In the genomic region with DNA sequence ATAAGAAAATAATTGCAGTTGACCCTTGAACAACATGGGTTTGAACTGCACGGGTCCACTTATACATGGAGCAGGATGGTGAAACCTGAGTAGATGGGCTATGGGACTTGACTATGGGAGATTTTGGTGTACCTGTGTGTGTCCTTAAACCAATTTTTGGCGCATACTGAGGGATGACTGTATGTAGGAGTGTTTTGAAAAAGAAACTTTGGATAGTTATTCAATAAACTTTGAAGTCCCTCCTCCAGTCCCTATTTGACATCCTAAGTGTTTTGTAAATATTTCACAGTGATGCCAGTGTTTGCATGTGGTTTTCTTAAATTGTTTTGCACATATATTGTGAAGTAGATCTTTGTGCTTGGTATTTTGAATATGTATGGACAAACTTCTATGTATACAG, we compare ENCODE assay signal across 24 cellular contexts. TPM values are rescaled to one million over a fixed set of nuclear protein-coding genes. Genes with fewer than 3 reads are reported as not detected.
DNase-seq lines count a peak whose midpoint lies in the region; ATAC-seq, FAIRE-seq and TF ChIP-seq lines count a peak whose summit lies in the region.
"Had no signal": no experiment of that assay in that cellular context is flagged by ENCODE, and none has a peak within 500 bp of the region (broad histone marks: within the 10 kb centered on the region; RNA-seq: fewer than 3 reads in every experiment).

No MANE protein-coding gene starts in this region.

- TF ChIP-seq POLR2A in A549 (IDR thresholded peaks at IDR 0.05; ENCODE audit: low read length): no peak

- no peaks in the 10 kb centered on the region for H3K9me3 ChIP-seq in A549
- no peaks in the 10 kb centered on the region for H3K9me3 ChIP-seq in HEK293 (ENCODE audit: control insufficient read depth, insufficient read depth, low read depth, low read length)
- H3K9me3 ChIP-seq in lower lobe of right lung: no peaks in the 10 kb centered on the region
- H3K9me3 ChIP-seq: left ventricle myocardium inferior, prostate gland had no signal

- no peak overlapping the region for H3K4me3 Mint-ChIP-seq in WTC11
- H3K4me3 Mint-ChIP-seq: activated CD4-positive, alpha-beta T cell treated with anti-CD3 and anti-CD28 coated beads for 36 hours; activated CD8-positive, alpha-beta T cell treated with anti-CD3 and anti-CD28 coated beads, Interleukin-2, amount 10 ng/mL, durations not matched to agents 7 days and 5 days; brain; stimulated activated naive CD8-positive, alpha-beta T cell treated with anti-CD3 and anti-CD28 coated beads, Interleukin-15, Interleukin-2, amounts not matched to agents 100 ng/mL and 50 ng/mL, for 24 hours had no signal

- H3K4me1 ChIP-seq in A549 (peaks cover 71% of the 10 kb centered on the region), HEK293 (ENCODE audit: control insufficient read depth, insufficient read depth, low read length) (peaks cover 38% of the 10 kb centered on the region), lower lobe of right lung (peaks cover 24% of the 10 kb centered on the region)
- H3K4me1 ChIP-seq: prostate gland had no signal

- peak overlapping the region; percentile 83 for H3K27ac Mint-ChIP-seq in WTC11
- H3K27ac Mint-ChIP-seq: activated CD4-positive, alpha-beta T cell treated with anti-CD3 and anti-CD28 coated beads for 36 hours; activated CD8-positive, alpha-beta T cell treated with anti-CD3 and anti-CD28 coated beads, Interleukin-2, amount 10 ng/mL, durations not matched to agents 7 days and 5 days; stimulated activated naive CD8-positive, alpha-beta T cell treated with anti-CD3 and anti-CD28 coated beads, Interleukin-15, Interleukin-2, amounts not matched to agents 100 ng/mL and 50 ng/mL, for 24 hours had no signal

- H3K27me3 ChIP-seq in lower lobe of right lung (ENCODE audit: low read depth): no peaks in the 10 kb centered on the region
- H3K27me3 ChIP-seq: BLaER1 treated with 17β-estradiol and CSF1 and Interleukin-3, amounts not matched to agents 10 nM and 100 nM had no signal

- peak overlapping the region; percentile 75 for H3K4me2 ChIP-seq in A549
- H3K4me2 ChIP-seq: BLaER1 treated with 17β-estradiol and CSF1 and Interleukin-3, amounts not matched to agents 10 nM and 100 nM had no signal

- CTCF ChIA-PET in A549 (lab: Yijun Ruan, JAX): no interaction called here
- CTCF ChIA-PET in HEK293 (lab: Yijun Ruan, JAX): no interaction called here
- CTCF ChIA-PET in WTC11 (lab: Charles Lee): no interaction called here

- peaks cover 10% of the 10 kb centered on the region for H3K36me3 Mint-ChIP-seq in WTC11

- TF ChIP-seq EP300 in A549 (IDR thresholded peaks at IDR 0.05): no peak

- H3K27ac ChIP-seq in A549: peak overlapping the region in 1 of 2 experiments; percentile 45; a peak in 1 of 6 replicates
- H3K27ac ChIP-seq in HEK293 (ENCODE audit: extremely low read depth, low read depth, low read length): no peak overlapping the region
- no peak overlapping the region for H3K27ac ChIP-seq in lower lobe of right lung
- H3K27ac ChIP-seq: BLaER1 treated with 17β-estradiol and CSF1 and Interleukin-3, amounts not matched to agents 10 nM and 100 nM; left ventricle myocardium inferior; prostate gland; skin epidermis had no signal

- TF ChIP-seq RAD21 in A549 (conservative IDR thresholded peaks at IDR 0.05 in 1 of 2, IDR thresholded peaks at IDR 0.05 in 1 of 2): no peak

- POLR2A ChIA-PET in A549 (lab: Yijun Ruan, JAX): no interaction called here
- POLR2A ChIA-PET in HEK293 (lab: Yijun Ruan, JAX): no interaction called here
- POLR2A ChIA-PET in WTC11 (lab: Charles Lee): no interaction called here

- WGBS in A549 (ENCODE audit: missing lambda C conversion rate): 26% methylated on average over 2 of the region's 2 CpGs

- H3K36me3 ChIP-seq in HEK293 (ENCODE audit: control insufficient read depth in 2 of 2, insufficient read depth in 1 of 2, low read length in 2 of 2): no peaks in the 10 kb centered on the region
- no peaks in the 10 kb centered on the region for H3K36me3 ChIP-seq in lower lobe of right lung
- H3K36me3 ChIP-seq: left ventricle myocardium inferior, prostate gland had no signal

- peak; percentile 28 for FAIRE-seq in A549 (lab: Jason Lieb, UNC)

- peaks cover 14% of the 10 kb centered on the region for H3K9me3 Mint-ChIP-seq in WTC11
- H3K9me3 Mint-ChIP-seq: stimulated activated naive CD8-positive, alpha-beta T cell treated with anti-CD3 and anti-CD28 coated beads, Interleukin-15, Interleukin-2, amounts not matched to agents 100 ng/mL and 50 ng/mL, for 24 hours had no signal

- TF ChIP-seq CTCF in A549 (IDR thresholded peaks at IDR 0.05) (no peak), HEK293 (tag by site-specific recombination; IDR thresholded peaks at IDR 0.05) (no peak), WTC11 (IDR thresholded peaks at IDR 0.05) (no peak), lower lobe of right lung (IDR thresholded peaks at IDR 0.05) (no peak)

- DNase-seq in A549 (ENCODE audit: low read depth in 1 of 2, low spot score in 1 of 2) (no peak), WTC11 (ENCODE audit: low spot score) (no peak), lower lobe of right lung (no peak), HUDEP-2 (lab: John Stamatoyannopoulos, UW; ENCODE audit: unreplicated experiment in 76 of 76) (no peak)
- DNase-seq: ACHN; activated CD4-positive, alpha-beta T cell treated with anti-CD3 and anti-CD28 coated beads for 36 hours; activated CD8-positive, alpha-beta T cell treated with anti-CD3 and anti-CD28 coated beads, Interleukin-2, amount 10 ng/mL, durations not matched to agents 7 days and 5 days; activated gamma-delta T cell treated with Interleukin-2 at 50 U/mL for 16 hours; COR-L47; DMS79 treated with DMSO at 0.1 percent for 48 hours; left ventricle myocardium inferior; midbrain; naive thymus-derived CD4-positive, alpha-beta T cell; NCI-H1105; NCI-H1930; nucleus accumbens had no signal

- H3K4me3 ChIP-seq in A549 (no peak overlapping the region), HEK293 (ENCODE audit: low read depth, low read length) (no peak overlapping the region), lower lobe of right lung (no peak overlapping the region)
- H3K4me3 ChIP-seq: BLaER1 treated with 17β-estradiol and CSF1 and Interleukin-3, amounts not matched to agents 10 nM and 100 nM; left ventricle myocardium inferior; prostate gland; skin epidermis had no signal

- ATAC-seq in A549 (peak in 1 of 2 experiments; percentile 32; a peak in 2 of 6 replicates), WTC11 (no peak), lower lobe of right lung (peak; percentile 55 to 84), GM21529 (IDR thresholded peaks at IDR 0.05; ENCODE audit: unreplicated experiment) (no peak)
- ATAC-seq in activated CD4-positive, CD25-positive, alpha-beta regulatory T cell treated with anti-CD3 and anti-CD28 coated beads, Interleukin-2, amount 50 U/mL, for 24 hours: no peak
- ATAC-seq: activated CD4-positive, alpha-beta T cell treated with anti-CD3 and anti-CD28 coated beads for 36 hours; activated CD8-positive, alpha-beta T cell treated with anti-CD3 and anti-CD28 coated beads, Interleukin-2, amount 10 ng/mL, durations not matched to agents 7 days and 5 days; naive thymus-derived CD4-positive, alpha-beta T cell had no signal

- intact Hi-C loops in lower lobe of right lung (cut with DNase I): no loop called here

- no peaks in the 10 kb centered on the region for H3K27me3 Mint-ChIP-seq in WTC11 (ENCODE audit: low read depth)
- H3K27me3 Mint-ChIP-seq: activated CD4-positive, alpha-beta T cell treated with anti-CD3 and anti-CD28 coated beads for 36 hours; brain; naive thymus-derived CD4-positive, alpha-beta T cell; stimulated activated naive CD8-positive, alpha-beta T cell treated with anti-CD3 and anti-CD28 coated beads, Interleukin-15, Interleukin-2, amounts not matched to agents 100 ng/mL and 50 ng/mL, for 24 hours had no signal

- H3K4me1 Mint-ChIP-seq in WTC11: peaks cover 58% of the 10 kb centered on the region

TF ChIP-seq in A549, 52 proteins besides CTCF, POLR2A, EP300 and RAD21:
- no peak for TF ChIP-seq CBX8 (IDR thresholded peaks at IDR 0.05)
- TF ChIP-seq HOXA7 (CRISPR knock-in tag; IDR thresholded peaks at IDR 0.05): no peak
- TF ChIP-seq NPAS2 (CRISPR knock-in tag; IDR thresholded peaks at IDR 0.05; ENCODE audit: borderline replicate concordance): no peak
- no peak for TF ChIP-seq KDM5A (IDR thresholded peaks at IDR 0.05)
TF ChIP-seq in A549: peak in this region for 0.

TF ChIP-seq in HEK293, 187 proteins besides CTCF, POLR2A, EP300 and RAD21:
- TF ChIP-seq ZNF23 (tag by site-specific recombination; IDR thresholded peaks at IDR 0.05; ENCODE audit: borderline replicate concordance): no peak
- TF ChIP-seq ZNF394 (tag by site-specific recombination; IDR thresholded peaks at IDR 0.05; ENCODE audit: borderline replicate concordance): no peak
- no peak for TF ChIP-seq ZNF174 (tag by site-specific recombination; IDR thresholded peaks at IDR 0.05)
- no peak for TF ChIP-seq ZNF2 (tag by site-specific recombination; IDR thresholded peaks at IDR 0.05)
- TF ChIP-seq ZNF548 (tag by site-specific recombination; IDR thresholded peaks at IDR 0.05): no peak
- no peak for TF ChIP-seq ZNF211 (tag by site-specific recombination; IDR thresholded peaks at IDR 0.05; ENCODE audit: low read depth)
- TF ChIP-seq ZNF133 (tag by site-specific recombination; IDR thresholded peaks at IDR 0.05): peak; percentile 88

TF ChIP-seq in WTC11, 78 proteins besides CTCF, POLR2A, EP300 and RAD21:
- TF ChIP-seq, protein P1, sequence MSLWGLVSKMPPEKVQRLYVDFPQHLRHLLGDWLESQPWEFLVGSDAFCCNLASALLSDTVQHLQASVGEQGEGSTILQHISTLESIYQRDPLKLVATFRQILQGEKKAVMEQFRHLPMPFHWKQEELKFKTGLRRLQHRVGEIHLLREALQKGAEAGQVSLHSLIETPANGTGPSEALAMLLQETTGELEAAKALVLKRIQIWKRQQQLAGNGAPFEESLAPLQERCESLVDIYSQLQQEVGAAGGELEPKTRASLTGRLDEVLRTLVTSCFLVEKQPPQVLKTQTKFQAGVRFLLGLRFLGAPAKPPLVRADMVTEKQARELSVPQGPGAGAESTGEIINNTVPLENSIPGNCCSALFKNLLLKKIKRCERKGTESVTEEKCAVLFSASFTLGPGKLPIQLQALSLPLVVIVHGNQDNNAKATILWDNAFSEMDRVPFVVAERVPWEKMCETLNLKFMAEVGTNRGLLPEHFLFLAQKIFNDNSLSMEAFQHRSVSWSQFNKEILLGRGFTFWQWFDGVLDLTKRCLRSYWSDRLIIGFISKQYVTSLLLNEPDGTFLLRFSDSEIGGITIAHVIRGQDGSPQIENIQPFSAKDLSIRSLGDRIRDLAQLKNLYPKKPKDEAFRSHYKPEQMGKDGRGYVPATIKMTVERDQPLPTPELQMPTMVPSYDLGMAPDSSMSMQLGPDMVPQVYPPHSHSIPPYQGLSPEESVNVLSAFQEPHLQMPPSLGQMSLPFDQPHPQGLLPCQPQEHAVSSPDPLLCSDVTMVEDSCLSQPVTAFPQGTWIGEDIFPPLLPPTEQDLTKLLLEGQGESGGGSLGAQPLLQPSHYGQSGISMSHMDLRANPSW (CRISPR knock-in tag; conservative IDR thresholded peaks at IDR 0.05; ENCODE audit: low read depth): no peak
TF ChIP-seq in WTC11: peak in this region for 0.

RNA-seq across cellular contexts. Expression of gene KTN1, which starts 12.4 kb away (rescaled TPM):
- polyA plus RNA-seq in A549 (2011; rRNA removed): 118 and 233 TPM in 2 replicates
- polyA plus RNA-seq in A549 (2012; cell fraction: cytosol; rRNA removed): 21.8 and 27.5 TPM in 2 replicates
- polyA plus RNA-seq in A549 (2012; cell fraction: nucleus; rRNA removed): 19.7 and 27.1 TPM in 2 replicates
- polyA plus RNA-seq in A549 (2017; fragmentation: RNase III; extraction: RNeasy Plus Mini Kit Qiagen cat#74134 plus additional on column Dnase treatment): 153 to 158 TPM (median 157 TPM) in 3 replicates
- 36.4 and 36.9 TPM in 2 replicates for polyA minus RNA-seq in A549 (2011; rRNA and poly(A)+ RNA removed)
- 122 to 125 TPM (median 123 TPM) in 3 replicates for total RNA-seq in WTC11 (2021)
- total RNA-seq in lower lobe of right lung: 164 TPM

Comparison
In these comparisons a context has a peak if more than half of its experiments do, and no peak if none do; other contexts are left out.
1. ATAC-seq: peak in lower lobe of right lung (2 of 2); none in WTC11 (single experiment), GM21529 (single experiment) and activated CD4-positive, CD25-positive, alpha-beta regulatory T cell treated with anti-CD3 and anti-CD28 coated beads, Interleukin-2, amount 50 U/mL, for 24 hours (0 of 2).